1 cellular context compared by ENCODE assay signal in the genomic region with DNA sequence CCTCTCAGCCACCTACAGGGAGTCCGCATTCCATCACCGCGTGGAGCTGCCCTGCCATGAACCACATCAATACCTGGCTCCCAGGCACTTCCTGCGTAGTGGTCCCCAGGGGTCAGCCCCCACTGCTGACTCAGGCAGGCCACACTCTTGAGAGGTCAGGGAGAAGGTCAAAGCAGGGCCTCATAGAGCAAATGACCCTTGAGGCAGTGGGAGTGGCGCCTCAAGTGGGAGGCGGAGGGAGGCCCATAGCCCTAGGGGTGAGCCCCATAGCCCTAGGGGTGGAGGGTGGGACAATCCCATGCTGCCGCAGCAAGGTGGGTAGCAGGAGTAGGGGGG.
TF ChIP-seq lines count a peak whose summit lies in the region.

No MANE protein-coding gene starts in this region.

TF ChIP-seq in H1, 55 proteins besides CTCF, POLR2A, EP300 and RAD21:
- TF ChIP-seq JUN (IDR thresholded peaks at IDR 0.05; ENCODE audit: low read depth, low read length): no peak
- TF ChIP-seq EZH2 (IDR thresholded peaks at IDR 0.05; ENCODE audit: low read depth, low read length, severe bottlenecking): no peak
- TF ChIP-seq PHF8 (conservative IDR thresholded peaks at IDR 0.05; ENCODE audit: low read depth, low read length): no peak
- TF ChIP-seq BCL11A (IDR thresholded peaks at IDR 0.05; ENCODE audit: low read depth in 2 of 2, low read length in 2 of 2): no peak
- no peak for TF ChIP-seq HDAC2 (IDR thresholded peaks at IDR 0.05; ENCODE audit: borderline replicate concordance in 1 of 2, low read depth in 2 of 2, low read length in 2 of 2)
- TF ChIP-seq BACH1 (IDR thresholded peaks at IDR 0.05; ENCODE audit: low read length): no peak
- TF ChIP-seq TAF7 (optimal IDR thresholded peaks at IDR 0.05; ENCODE audit: borderline replicate concordance, low read depth, low read length): no peak
- no peak for TF ChIP-seq RBBP5 (IDR thresholded peaks at IDR 0.05; ENCODE audit: borderline replicate concordance, low read depth, low read length)
- TF ChIP-seq TCF12 (IDR thresholded peaks at IDR 0.05; ENCODE audit: low read depth, low read length): no peak
- no peak for TF ChIP-seq RXRA (IDR thresholded peaks at IDR 0.05; ENCODE audit: insufficient read depth, low read depth, low read length)
- no peak for TF ChIP-seq MAFK (IDR thresholded peaks at IDR 0.05; ENCODE audit: low read depth, low read length)
- no peak for TF ChIP-seq TEAD4 (IDR thresholded peaks at IDR 0.05; ENCODE audit: low read depth, low read length)
- no peak for TF ChIP-seq FOSL1 (IDR thresholded peaks at IDR 0.05; ENCODE audit: insufficient read depth, low read depth, low read length)
- no peak for TF ChIP-seq GTF2F1 (IDR thresholded peaks at IDR 0.05; ENCODE audit: borderline replicate concordance, low read depth, low read length)
- TF ChIP-seq, protein P1, sequence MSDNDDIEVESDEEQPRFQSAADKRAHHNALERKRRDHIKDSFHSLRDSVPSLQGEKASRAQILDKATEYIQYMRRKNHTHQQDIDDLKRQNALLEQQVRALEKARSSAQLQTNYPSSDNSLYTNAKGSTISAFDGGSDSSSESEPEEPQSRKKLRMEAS (IDR thresholded peaks at IDR 0.05): no peak
- no peak for TF ChIP-seq ZNF274 (IDR thresholded peaks at IDR 0.05; ENCODE audit: borderline replicate concordance, extremely low read depth, low read length)
